In the genomic region with DNA sequence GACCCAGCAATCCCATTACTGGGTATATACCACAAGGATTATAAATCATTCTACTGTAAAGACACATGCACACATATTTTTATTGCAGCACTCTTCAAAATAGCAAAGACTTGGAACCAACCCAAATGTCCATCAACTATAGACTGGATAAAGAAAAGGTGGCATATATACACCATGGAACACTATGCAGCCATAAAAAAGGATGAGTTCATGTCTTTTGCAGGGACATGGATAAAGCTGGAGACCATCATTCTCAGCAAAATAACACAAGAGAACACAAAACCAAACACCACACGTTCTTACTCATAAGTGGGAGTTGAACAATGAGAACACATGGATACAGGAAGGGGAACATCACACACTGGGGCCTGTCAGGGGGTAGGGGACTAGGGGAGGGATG, we compare ENCODE assay signal across 5 cellular contexts. TPM values are rescaled to one million over a fixed set of nuclear protein-coding genes. Genes with fewer than 3 reads are reported as not detected.
A peak's percentile ranks its signal among the peaks of the same experiment; 100 is the strongest.
DNase-seq lines count a peak whose midpoint lies in the region; ATAC-seq, FAIRE-seq and TF ChIP-seq lines count a peak whose summit lies in the region.
"Not testable (repeated sequence)": the region's sequence is repeated elsewhere in the genome, so short reads cannot be mapped to it uniquely, and the experiment has no call there.

No MANE protein-coding gene starts in this region.

- H3K79me2 ChIP-seq in K562 (ENCODE audit: control insufficient read depth, insufficient read depth, low read length): peaks cover 19% of the 10 kb centered on the region

- TF ChIP-seq POLR2A in K562 (conservative IDR thresholded peaks at IDR 0.05): not testable (repeated sequence)

- WGBS in K562 (ENCODE audit: insufficient coverage, low coverage, missing lambda C conversion rate): 75% methylated on average over 1 of the region's 1 CpG

- CTCF ChIA-PET in CD8-positive, alpha-beta memory T cell (lab: Charles Lee); K562 (lab: Yijun Ruan, JAX; ENCODE audit: low intra/inter-chr PET ratio): not testable (repeated sequence)

- FAIRE-seq in K562 (lab: Jason Lieb, UNC): not testable (repeated sequence)

- H4K20me1 ChIP-seq in K562 (replicated peaks; ENCODE audit: control insufficient read depth, insufficient read depth, low read length): not testable (repeated sequence)

- not testable (repeated sequence) for H3K9me3 Mint-ChIP-seq in CD8-positive, alpha-beta memory T cell; HFFc6; memory B cell

- peak overlapping the region in 5 of 8 donors; percentile 12 to 82 (median 43) for H3K27ac Mint-ChIP-seq in CD8-positive, alpha-beta memory T cell
- H3K27ac Mint-ChIP-seq in HFFc6 (peak overlapping the region; percentile 49; the same call in 1 of the 2 replicates), T-helper 17 cell (peak overlapping the region; percentile 81), memory B cell (peak overlapping the region; percentile 56)

- not testable (repeated sequence) for H3K9me1 ChIP-seq in K562 (ENCODE audit: control insufficient read depth, insufficient read depth, low read length)

- DNase-seq in CD8-positive, alpha-beta memory T cell; HFFc6; T-helper 17 cell; K562 (ENCODE audit: extremely low read depth in 1 of 4, low spot score in 3 of 4); memory B cell (ENCODE audit: low spot score in 2 of 2): not testable (repeated sequence)

- POLR2A ChIA-PET in CD8-positive, alpha-beta memory T cell (lab: Charles Lee): interaction anchor here (0.7 kb wide), 1 partner anchor 14 kb away, joined by 3 read pairs; no protein-coding TSS in a partner anchor
- POLR2A ChIA-PET in K562 (lab: Yijun Ruan, JAX): not testable (repeated sequence)

- not testable (repeated sequence) for ATAC-seq in T-helper 17 cell; K562; memory B cell (ENCODE audit: low read depth)

- not testable (repeated sequence) for H3K4me3 ChIP-seq in CD8-positive, alpha-beta memory T cell (ENCODE audit: low read length); K562

- not testable (repeated sequence) for H3K27me3 Mint-ChIP-seq in CD8-positive, alpha-beta memory T cell; HFFc6 (ENCODE audit: insufficient read depth); T-helper 17 cell; memory B cell

- H2AFZ ChIP-seq in K562 (ENCODE audit: low read depth, low read length): not testable (repeated sequence)

- TF ChIP-seq RAD21 in K562 (CRISPR knock-in tag; conservative IDR thresholded peaks at IDR 0.05 in 1 of 2, IDR thresholded peaks at IDR 0.05 in 1 of 2): not testable (repeated sequence)

- not testable (repeated sequence) for H3K9me3 ChIP-seq in CD8-positive, alpha-beta memory T cell (ENCODE audit: low read length); T-helper 17 cell (ENCODE audit: control insufficient read depth, low read length, poor library complexity, severe bottlenecking); K562 (replicated peaks; ENCODE audit: control insufficient read depth, insufficient read depth, low read depth, low read length)

- H3K36me3 Mint-ChIP-seq in CD8-positive, alpha-beta memory T cell: peaks cover 3 to 49% (median 13%) of the 10 kb centered on the region in 3 donors
- H3K36me3 Mint-ChIP-seq in HFFc6 (ENCODE audit: low read depth); T-helper 17 cell (ENCODE audit: low read depth): not testable (repeated sequence)
- peaks cover 18% of the 10 kb centered on the region for H3K36me3 Mint-ChIP-seq in memory B cell

- BruUV-seq in K562 (replicated peaks; lab: Mats Ljungman, UMichigan): not testable (repeated sequence)

- TF ChIP-seq CTCF in HFFc6 (IDR thresholded peaks at IDR 0.05); K562 (IDR thresholded peaks at IDR 0.05 in 2 of 3, conservative IDR thresholded peaks at IDR 0.05 in 1 of 3; ENCODE audit: insufficient read depth in 2 of 3, low read depth in 1 of 3, low read length in 3 of 3): not testable (repeated sequence)

- not testable (repeated sequence) for H3K9ac ChIP-seq in K562 (ENCODE audit: insufficient read depth in 1 of 2, low read depth in 2 of 2, low read length in 2 of 2)

- H3K36me3 ChIP-seq in CD8-positive, alpha-beta memory T cell (ENCODE audit: insufficient read depth, low read length): not testable (repeated sequence)
- peaks cover 23% of the 10 kb centered on the region for H3K36me3 ChIP-seq in K562 (ENCODE audit: control insufficient read depth, insufficient read depth, low read length)

- not testable (repeated sequence) for H3K27ac ChIP-seq in CD8-positive, alpha-beta memory T cell (ENCODE audit: low read depth, low read length); K562 (ENCODE audit: extremely low read depth, low read depth, low read length)

- not testable (repeated sequence) for H3K27me3 ChIP-seq in CD8-positive, alpha-beta memory T cell (ENCODE audit: insufficient read depth, low read length, poor library complexity, severe bottlenecking); K562 (ENCODE audit: control insufficient read depth in 2 of 2, insufficient read depth in 2 of 2, low read length in 2 of 2)

- H3K4me3 Mint-ChIP-seq in CD8-positive, alpha-beta memory T cell; HFFc6; T-helper 17 cell; memory B cell: not testable (repeated sequence)

- not testable (repeated sequence) for H3K4me1 ChIP-seq in CD8-positive, alpha-beta memory T cell (ENCODE audit: insufficient read depth, low read length); K562 (replicated peaks in 1 of 2; ENCODE audit: control insufficient read depth in 2 of 2, insufficient read depth in 2 of 2, low read length in 2 of 2)

- peaks cover 27 to 50% (median 35%) of the 10 kb centered on the region in 3 donors for H3K4me1 Mint-ChIP-seq in CD8-positive, alpha-beta memory T cell
- H3K4me1 Mint-ChIP-seq in HFFc6 (ENCODE audit: low read depth) (peaks cover 42% of the 10 kb centered on the region), T-helper 17 cell (peaks cover 28% of the 10 kb centered on the region), memory B cell (peaks cover 19% of the 10 kb centered on the region)

- intact Hi-C loops in K562 (cut with micrococcal nuclease): not testable (repeated sequence)

- TF ChIP-seq EP300 in K562 (IDR thresholded peaks at IDR 0.05; ENCODE audit: low read length): not testable (repeated sequence)

- in situ Hi-C loops in K562 (cut with MboI): not testable (repeated sequence)

- H3K4me2 ChIP-seq in K562 (ENCODE audit: insufficient read depth, low read length): not testable (repeated sequence)

RNA-seq across cellular contexts. Expression of a gene that starts 47.0 kb away (rescaled TPM):
- 10 to 100 TPM; 76.2 to 83.5 TPM for total RNA-seq in CD8-positive, alpha-beta memory T cell
- polyA plus RNA-seq in CD8-positive, alpha-beta memory T cell: 12.8 TPM
- 1 to 10 TPM; 5.3 to 7.6 (median 5.8) TPM for total RNA-seq in HFFc6 (2021; fragmentation: NEBNext Ultra II Directional; extraction: Animal tissue kit (Norgen Biotek cat#: 25700))
- total RNA-seq in T-helper 17 cell: 100 to 1,000 TPM; 285 to 303 TPM
- total RNA-seq in K562 (2011; cell fraction: chromatin; rRNA removed; ENCODE audit: low replicate concordance): 322 and 1,090 TPM in 2 replicates
- total RNA-seq in K562 (2011; cell fraction: nucleolus; rRNA removed): 555 and 597 TPM in 2 replicates
- total RNA-seq in K562 (2011; cell fraction: nucleoplasm; rRNA removed): 365 and 370 TPM in 2 replicates
- total RNA-seq in K562 (2014; rRNA removed): 41.3 and 45.2 TPM in 2 replicates
- total RNA-seq in K562 (2014; rRNA removed; fragmentation: Illumina TruSeq; extraction: Trizol): 12.3 and 16.0 TPM in 2 replicates
- 23.7 and 23.9 TPM in 2 replicates for total RNA-seq in K562 (2015; rRNA removed; fragmentation: Illumina TruSeq; extraction: Trizol)
- 89.3 and 114 TPM in 2 replicates for total RNA-seq in K562 (2021)
- polyA plus RNA-seq in K562 (2011; rRNA removed): 29.6 and 50.4 TPM in 2 replicates
- 25.6 and 45.5 TPM in 2 replicates for polyA plus RNA-seq in K562 (2011; cell fraction: cytosol; rRNA removed)
- 557 and 843 TPM in 2 replicates for polyA plus RNA-seq in K562 (2011; cell fraction: nucleus; rRNA removed)
- 66.4 and 174 TPM in 2 replicates for polyA plus RNA-seq in K562 (2012)
- 46.4 and 62.1 TPM in 2 replicates for polyA plus RNA-seq in K562 (2014; fragmentation: Illumina TruSeq; extraction: Trizol)
- under 1 TPM; 0.06 to 0.24 TPM for polyA plus RNA-seq in K562 (2014; fragmentation: Nextera tagmentation; extraction: Ambion mirVana)
- 67.5 and 85.5 TPM in 2 replicates for polyA plus RNA-seq in K562 (2014; rRNA removed)
- polyA minus RNA-seq in K562 (2011; rRNA and poly(A)+ RNA removed): 8.6 and 16.8 TPM in 2 replicates
- polyA minus RNA-seq in K562 (2011; cell fraction: cytosol; rRNA and poly(A)+ RNA removed): 23.5 and 26.4 TPM in 2 replicates
- polyA minus RNA-seq in K562 (2011; cell fraction: nucleus; rRNA and poly(A)+ RNA removed): 104 and 118 TPM in 2 replicates

RNA-seq across cellular contexts. Expression of a gene that starts 49.9 kb away (rescaled TPM):
- 10 to 100 TPM; 56.4 to 59.8 TPM for total RNA-seq in CD8-positive, alpha-beta memory T cell
- 114 TPM for polyA plus RNA-seq in CD8-positive, alpha-beta memory T cell
- total RNA-seq in HFFc6 (2021; fragmentation: NEBNext Ultra II Directional; extraction: Animal tissue kit (Norgen Biotek cat#: 25700)): 10 to 100 TPM; 21.3 to 27.9 (median 27.2) TPM
- total RNA-seq in T-helper 17 cell (10 to 100 TPM; 67.6 to 75.8 TPM), K562 (2014; rRNA removed) (99.0 and 101 TPM in 2 replicates), K562 (2014; rRNA removed; fragmentation: Illumina TruSeq; extraction: Trizol) (44.4 and 63.0 TPM in 2 replicates), K562 (2015; rRNA removed; fragmentation: Illumina TruSeq; extraction: Trizol) (104 and 115 TPM in 2 replicates), K562 (2021) (75.2 and 86.9 TPM in 2 replicates)
- total RNA-seq in K562 (2011; cell fraction: chromatin; rRNA removed; ENCODE audit: low replicate concordance): 140 and 232 TPM in 2 replicates
- total RNA-seq in K562 (2011; cell fraction: nucleolus; rRNA removed): 143 and 148 TPM in 2 replicates
- 188 and 262 TPM in 2 replicates for total RNA-seq in K562 (2011; cell fraction: nucleoplasm; rRNA removed)
- polyA plus RNA-seq in K562 (2011; rRNA removed) (47.8 and 54.0 TPM in 2 replicates), K562 (2014; fragmentation: Illumina TruSeq; extraction: Trizol) (105 and 127 TPM in 2 replicates), K562 (2014; fragmentation: Nextera tagmentation; extraction: Ambion mirVana) (10 to 100 TPM in 1 of 2 experiments, 1 to 10 TPM in 1; 8.9 to 20.9 TPM), K562 (2014; rRNA removed) (100 and 201 TPM in 2 replicates)
- 53.0 and 53.5 TPM in 2 replicates for polyA plus RNA-seq in K562 (2011; cell fraction: cytosol; rRNA removed)
- 82.0 and 85.3 TPM in 2 replicates for polyA plus RNA-seq in K562 (2011; cell fraction: nucleus; rRNA removed)
- 77.1 and 114 TPM in 2 replicates for polyA plus RNA-seq in K562 (2012)
- 50.3 and 53.4 TPM in 2 replicates for polyA minus RNA-seq in K562 (2011; rRNA and poly(A)+ RNA removed)
- polyA minus RNA-seq in K562 (2011; cell fraction: cytosol; rRNA and poly(A)+ RNA removed): 17.4 and 21.1 TPM in 2 replicates
- 81.3 and 87.3 TPM in 2 replicates for polyA minus RNA-seq in K562 (2011; cell fraction: nucleus; rRNA and poly(A)+ RNA removed)
